In genomic region chr21:33069994-33070811, GRCh38 we compare ENCODE assay signal across 8 cellular contexts. TPM values are rescaled to one million over a fixed set of nuclear protein-coding genes. Genes with fewer than 3 reads are reported as not detected.
DNase-seq lines count a peak whose midpoint lies in the region; ATAC-seq and TF ChIP-seq lines count a peak whose summit lies in the region.

OLIG1 (plus strand) TSS chr21:33070141; CDS start chr21:33070247, 106 bp downstream.

- no peak within 1 kb of the TSS for H3K4me2 ChIP-seq in osteoblast (ENCODE audit: insufficient read depth, low read length)

- DNase-seq in NCI-H2029 (lab: John Stamatoyannopoulos, UW) (peak; percentile 25), NCI-H2029 treated with DMSO at 0.1 percent for 48 hours (lab: John Stamatoyannopoulos, UW) (no peak), NCI-H2171 (lab: John Stamatoyannopoulos, UW) (peak; percentile 83), head of caudate nucleus (peak; percentile 64 to 95 (median 85)), osteoblast (ENCODE audit: insufficient read length, low spot score, missing footprints) (peak; percentile 86)
- peak; percentile 12 for DNase-seq in activated T-cell treated with anti-CD3 and anti-CD28 coated beads, Interleukin-2, amount 50 U/mL, for 4 hours
- no peak for DNase-seq in effector CD8-positive, alpha-beta T cell (lab: John Stamatoyannopoulos, UW)

- no peak within 1 kb of the TSS for H3K27ac ChIP-seq in osteoblast (ENCODE audit: low read depth, low read length)

- H3K9me3 ChIP-seq in osteoblast (ENCODE audit: low read depth, low read length) = peaks cover 3% of the 10 kb centered on the region

- H3K79me2 ChIP-seq in osteoblast (ENCODE audit: insufficient read depth, low read length) = no peaks in the 10 kb centered on the region

- H3K27me3 Mint-ChIP-seq in activated T-cell treated with anti-CD3 and anti-CD28 coated beads, Interleukin-2, amount 50 U/mL, for 4 hours (ENCODE audit: low read depth) = peaks cover 69% of the 10 kb centered on the region

- no peak within 1 kb of the TSS for H3K4me3 ChIP-seq in osteoblast (ENCODE audit: insufficient read depth, low read length)

- H3K36me3 Mint-ChIP-seq in activated T-cell treated with anti-CD3 and anti-CD28 coated beads, Interleukin-2, amount 50 U/mL, for 4 hours (ENCODE audit: insufficient read depth) = no peaks in the 10 kb centered on the region

- TF ChIP-seq CTCF in osteoblast (IDR thresholded peaks at IDR 0.05; ENCODE audit: extremely low read depth, low read depth, low read length) = no peak

- H3K27me3 ChIP-seq in osteoblast (ENCODE audit: insufficient read depth, low read length) = peaks cover 92% of the 10 kb centered on the region

- H2AFZ ChIP-seq in osteoblast (ENCODE audit: low read length) = no peak within 1 kb of the TSS

- intact Hi-C loops in head of caudate nucleus (cut with DNase I) = loop anchor here (2.0 kb wide), 1 partner anchor 41 kb away; no protein-coding TSS in a partner anchor

- H4K20me1 ChIP-seq in osteoblast (ENCODE audit: insufficient read depth, low read length) = no peaks in the 10 kb centered on the region

- peak within 1 kb of the TSS; percentile 71 for H3K4me3 Mint-ChIP-seq in activated T-cell treated with anti-CD3 and anti-CD28 coated beads, Interleukin-2, amount 50 U/mL, for 4 hours

- H3K36me3 ChIP-seq in osteoblast (ENCODE audit: insufficient read depth, low read length) = no peaks in the 10 kb centered on the region

- no peaks in the 10 kb centered on the region for H3K9me3 Mint-ChIP-seq in activated T-cell treated with anti-CD3 and anti-CD28 coated beads, Interleukin-2, amount 50 U/mL, for 4 hours

- H3K4me1 ChIP-seq in osteoblast (ENCODE audit: insufficient read depth, low read length) = no peaks in the 10 kb centered on the region

- peak; percentile 86 to 90 for ATAC-seq in activated T-cell treated with anti-CD3 and anti-CD28 coated beads, Interleukin-2, amount 50 U/mL, for 4 hours
- no peak for ATAC-seq in HG02798 (IDR thresholded peaks at IDR 0.05; ENCODE audit: poor library complexity, unreplicated experiment)

- H3K4me1 Mint-ChIP-seq in activated T-cell treated with anti-CD3 and anti-CD28 coated beads, Interleukin-2, amount 50 U/mL, for 4 hours (ENCODE audit: low read depth) = peaks cover 17% of the 10 kb centered on the region

RNA-seq across cellular contexts. Expression of gene OLIG1, which starts in this region (rescaled TPM):
- not detected for total RNA-seq in activated T-cell treated with anti-CD3 and anti-CD28 coated beads, Interleukin-2, amount 50 U/mL, for 4 hours
- not detected in 2 replicates for total RNA-seq in osteoblast

Comparison
In these comparisons a context has a peak if more than half of its experiments do, and no peak if none do; other contexts are left out.
1. DNase-seq: peak in NCI-H2029 (single experiment), NCI-H2171 (single experiment) and head of caudate nucleus (42 of 42); none in NCI-H2029 treated with DMSO at 0.1 percent for 48 hours (single experiment) and effector CD8-positive, alpha-beta T cell (single experiment).
2. Peak in DNase-seq and ATAC-seq in activated T-cell treated with anti-CD3 and anti-CD28 coated beads, Interleukin-2, amount 50 U/mL, for 4 hours; RNA of the gene not detected or under 1 TPM.
3. Peak in DNase-seq in osteoblast; RNA of the gene not detected or under 1 TPM.